ENCODE assay signal across 24 cellular contexts in the genomic region with DNA sequence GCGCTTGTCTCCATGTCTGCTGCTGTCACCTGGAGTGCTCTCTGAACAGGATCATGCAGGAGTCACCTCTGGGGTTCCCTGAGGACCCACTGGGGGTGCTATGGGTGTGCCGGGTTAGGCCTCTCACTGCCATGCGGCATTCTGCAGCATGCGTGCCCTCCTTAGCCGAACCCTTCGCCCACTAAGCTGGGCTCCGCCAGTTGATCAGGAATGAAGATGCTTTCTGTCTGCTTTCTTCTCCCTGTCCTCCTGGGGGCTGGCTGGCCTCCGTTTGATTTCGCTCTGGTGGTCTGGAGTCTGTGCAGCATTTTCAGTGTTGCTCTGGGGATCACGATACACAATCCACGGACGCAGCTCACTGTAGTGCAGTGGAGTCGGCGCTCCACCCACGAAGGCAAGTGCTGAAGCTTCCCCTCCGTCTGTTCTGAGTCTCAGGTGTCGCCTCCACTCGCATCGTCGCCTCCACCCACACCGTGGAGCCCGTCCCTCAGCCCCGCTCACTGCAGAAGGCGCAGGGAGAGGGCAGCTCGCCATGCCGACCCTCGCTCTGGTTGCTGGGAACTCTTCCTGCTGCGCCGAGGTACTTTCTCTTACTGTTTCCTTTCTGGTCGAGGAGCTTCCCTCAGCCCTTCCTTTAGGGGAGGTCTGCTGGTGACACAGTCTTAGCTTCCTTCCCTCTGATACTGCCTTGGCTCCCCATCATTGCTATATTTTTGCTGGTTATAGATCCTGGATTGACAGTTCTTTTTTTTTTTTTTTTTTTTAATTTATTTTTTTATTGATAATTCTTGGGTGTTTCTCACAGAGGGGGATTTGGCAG. TPM values are rescaled to one million over a fixed set of nuclear protein-coding genes. Genes with fewer than 3 reads are reported as not detected.
"Had no signal": no experiment of that assay in that cellular context is flagged by ENCODE, and none has a peak within 500 bp of the region (broad histone marks: within the 10 kb centered on the region; RNA-seq: fewer than 3 reads in every experiment).

No MANE protein-coding gene starts in this region.

- H3K4me1 Mint-ChIP-seq: activated T-helper 17 cell treated with anti-CD3 and anti-CD28 coated beads, Interleukin-2, amount 50 U/mL, for 72 hours; mesothelial cell of epicardium had no signal

- H3K27ac Mint-ChIP-seq: activated naive CD8-positive, alpha-beta T cell treated with anti-CD3 and anti-CD28 coated beads, Interleukin-2, amount 10 ng/mL, durations not matched to agents 7 days and 5 days; activated T-helper 17 cell treated with anti-CD3 and anti-CD28 coated beads, Interleukin-2, amount 50 U/mL, for 72 hours; effector memory CD8-positive, alpha-beta T cell; mesothelial cell of epicardium; natural killer cell treated with Interleukin-12 subunit alpha and Interleukin-12 subunit beta and Interleukin-15 and Interleukin-18, amount 100 ng/mL, for 72 hours; progenitor cell of endocrine pancreas had no signal

- H3K9me3 ChIP-seq: left lung, thoracic aorta, upper lobe of right lung had no signal

- H3K27me3 Mint-ChIP-seq: activated naive CD8-positive, alpha-beta T cell treated with anti-CD3 and anti-CD28 coated beads, Interleukin-2, amount 10 ng/mL, durations not matched to agents 7 days and 5 days; activated T-helper 17 cell treated with anti-CD3 and anti-CD28 coated beads, Interleukin-2, amount 50 U/mL, for 72 hours; effector memory CD8-positive, alpha-beta T cell; natural killer cell treated with Interleukin-12 subunit alpha and Interleukin-12 subunit beta and Interleukin-15 and Interleukin-18, amount 100 ng/mL, for 72 hours; progenitor cell of endocrine pancreas had no signal

- H3K9me3 Mint-ChIP-seq: activated naive CD8-positive, alpha-beta T cell treated with anti-CD3 and anti-CD28 coated beads, Interleukin-2, amount 10 ng/mL, durations not matched to agents 7 days and 5 days; activated T-helper 17 cell treated with anti-CD3 and anti-CD28 coated beads, Interleukin-2, amount 50 U/mL, for 72 hours; effector memory CD8-positive, alpha-beta T cell; natural killer cell treated with Interleukin-12 subunit alpha and Interleukin-12 subunit beta and Interleukin-15 and Interleukin-18, amount 100 ng/mL, for 72 hours had no signal

- H3K4me1 ChIP-seq: foreskin keratinocyte, left lung, upper lobe of right lung had no signal

- H3K27me3 ChIP-seq: cardiac muscle cell, foreskin keratinocyte, left lung, upper lobe of right lung had no signal

- H3K4me3 Mint-ChIP-seq: activated naive CD8-positive, alpha-beta T cell treated with anti-CD3 and anti-CD28 coated beads, Interleukin-2, amount 10 ng/mL, durations not matched to agents 7 days and 5 days; activated T-helper 17 cell treated with anti-CD3 and anti-CD28 coated beads, Interleukin-2, amount 50 U/mL, for 72 hours; effector memory CD8-positive, alpha-beta T cell; mesothelial cell of epicardium; natural killer cell treated with Interleukin-12 subunit alpha and Interleukin-12 subunit beta and Interleukin-15 and Interleukin-18, amount 100 ng/mL, for 72 hours had no signal

- FAIRE-seq: kidney had no signal

- H3K4me3 ChIP-seq: cardiac muscle cell, left lung, thoracic aorta, upper lobe of right lung had no signal

- H3K27ac ChIP-seq: cardiac muscle cell, foreskin keratinocyte, left lung, thoracic aorta, upper lobe of right lung, VCaP had no signal

- ATAC-seq: activated T-helper 17 cell treated with anti-CD3 and anti-CD28 coated beads, Interleukin-2, amount 50 U/mL, for 72 hours; effector memory CD8-positive, alpha-beta T cell; foreskin keratinocyte; left lung; natural killer cell treated with Interleukin-12 subunit alpha and Interleukin-12 subunit beta and Interleukin-15 and Interleukin-18, amount 100 ng/mL, for 72 hours; upper lobe of right lung had no signal

- DNase-seq: activated CD4-positive, alpha-beta T cell treated with anti-CD3 and anti-CD28 coated beads for 1 hour; activated CD4-positive, alpha-beta T cell treated with anti-CD3 and anti-CD28 coated beads, Interleukin-2, amount 50 U/mL, for 48 hours; activated naive CD4-positive, alpha-beta T cell treated with Interleukin-2 at 50 U/mL for 16 hours; activated naive CD8-positive, alpha-beta T cell treated with anti-CD3 and anti-CD28 coated beads, Interleukin-2, amount 10 ng/mL, durations not matched to agents 7 days and 5 days; activated T-cell treated with anti-CD3 and anti-CD28 coated beads for 4 hours; amygdala; dermis blood vessel endothelial cell; effector memory CD8-positive, alpha-beta T cell; foreskin keratinocyte; kidney; left lung; occipital lobe; stimulated activated CD4-positive, alpha-beta T cell treated with anti-CD3 and anti-CD28 coated beads, Interleukin-12 subunit alpha, Interleukin-12 subunit beta, amount 100 ng/mL, for 4 hours; stimulated activated CD4-positive, alpha-beta T cell treated with anti-CD3 and anti-CD28 coated beads, Interleukin-1b, Interleukin-23, amount 100 ng/mL, for 48 hours; SW 1271; T-helper 2 cell; upper lobe of right lung had no signal

RNA-seq across cellular contexts. Expression of gene FGFR3, which starts 33.6 kb away (rescaled TPM):
- total RNA-seq: natural killer cell treated with Interleukin-12 subunit alpha and Interleukin-12 subunit beta and Interleukin-15 and Interleukin-18, amount 100 ng/mL, for 72 hours had no signal
